In genomic region chr7:81769891-81770818, GRCh38 we compare ENCODE assay signal across 1 cellular context.
TF ChIP-seq lines count a peak whose summit lies in the region.

TSS of gene HGF (minus strand) at chr7:81770047. CDS start at chr7:81769971, 76 bp downstream.

TF ChIP-seq in H1, 55 proteins besides CTCF, POLR2A, EP300 and RAD21 (continued from another document):
- TF ChIP-seq CHD7 (IDR thresholded peaks at IDR 0.05; ENCODE audit: insufficient replicate concordance, low read length) (no peak), KDM4A (IDR thresholded peaks at IDR 0.05; ENCODE audit: low read depth, low read length, severe bottlenecking) (no peak), SP4 (IDR thresholded peaks at IDR 0.05; ENCODE audit: low read length) (no peak), SP2 (IDR thresholded peaks at IDR 0.05; ENCODE audit: low read length) (no peak), CEBPB (IDR thresholded peaks at IDR 0.05; ENCODE audit: low read depth, low read length) (no peak), CHD1 (IDR thresholded peaks at IDR 0.05; ENCODE audit: low read depth, low read length) (no peak), POU5F1 (IDR thresholded peaks at IDR 0.05; ENCODE audit: low read depth, low read length) (no peak)
